ENCODE assay signal across 27 cellular contexts in genomic region chr1:151266821-151267220, GRCh38.
"Had no signal": no experiment of that assay in that cellular context is flagged by ENCODE, and none has a peak within 500 bp of the region (broad histone marks: within the 10 kb centered on the region; RNA-seq: fewer than 3 reads in every experiment).

No MANE protein-coding gene starts in this region.

- H3K4me3 Mint-ChIP-seq: activated T-cell treated with anti-CD3 and anti-CD28 coated beads, Interleukin-2, amount 50 U/mL, for 72 hours; natural killer cell treated with Interleukin-12 subunit alpha and Interleukin-12 subunit beta and Interleukin-15 and Interleukin-18, amount 100 ng/mL, for 72 hours; stimulated activated effector memory CD8-positive, alpha-beta T cell treated with anti-CD3 and anti-CD28 coated beads, Interleukin-12 subunit alpha, Interleukin-12 subunit beta, amount 100 ng/mL, for 72 hours; stimulated activated naive CD8-positive, alpha-beta T cell treated with anti-CD3 and anti-CD28 coated beads, Interleukin-15, amount 100 ng/mL, for 72 hours had no signal

- H3K27ac ChIP-seq: ascending aorta, brain microvascular endothelial cell, esophagus muscularis mucosa, gastroesophageal sphincter, heart left ventricle, pancreas, tibial artery had no signal

- H3K27me3 Mint-ChIP-seq: natural killer cell treated with Interleukin-12 subunit alpha and Interleukin-12 subunit beta and Interleukin-15 and Interleukin-18, amount 100 ng/mL, for 72 hours; stimulated activated naive CD8-positive, alpha-beta T cell treated with anti-CD3 and anti-CD28 coated beads, Interleukin-15, amount 100 ng/mL, for 72 hours had no signal

- ATAC-seq: activated T-cell treated with anti-CD3 and anti-CD28 coated beads, Interleukin-2, amount 50 U/mL, for 72 hours; gastroesophageal sphincter; heart left ventricle; left cardiac atrium; natural killer cell treated with Interleukin-12 subunit alpha and Interleukin-12 subunit beta and Interleukin-15 and Interleukin-18, amount 100 ng/mL, for 72 hours; pancreas; sciatic nerve; stimulated activated effector memory CD8-positive, alpha-beta T cell treated with anti-CD3 and anti-CD28 coated beads, Interleukin-12 subunit alpha, Interleukin-12 subunit beta, amount 100 ng/mL, for 72 hours; stimulated activated naive CD8-positive, alpha-beta T cell treated with anti-CD3 and anti-CD28 coated beads, Interleukin-15, amount 100 ng/mL, for 72 hours had no signal

- H3K4me1 Mint-ChIP-seq: stimulated activated effector memory CD8-positive, alpha-beta T cell treated with anti-CD3 and anti-CD28 coated beads, Interleukin-12 subunit alpha, Interleukin-12 subunit beta, amount 100 ng/mL, for 72 hours; stimulated activated naive CD8-positive, alpha-beta T cell treated with anti-CD3 and anti-CD28 coated beads, Interleukin-15, amount 100 ng/mL, for 72 hours had no signal

- H3K4me1 ChIP-seq: ascending aorta, gastroesophageal sphincter, pancreas, tibial artery had no signal

- H3K27ac Mint-ChIP-seq: activated T-cell treated with anti-CD3 and anti-CD28 coated beads, Interleukin-2, amount 50 U/mL, for 72 hours; stimulated activated effector memory CD8-positive, alpha-beta T cell treated with anti-CD3 and anti-CD28 coated beads, Interleukin-12 subunit alpha, Interleukin-12 subunit beta, amount 100 ng/mL, for 72 hours had no signal

- H3K9me3 ChIP-seq: adrenal gland, ascending aorta, esophagus muscularis mucosa, gastroesophageal sphincter, heart left ventricle, pancreas, tibial artery had no signal

- DNase-seq: activated CD4-positive, alpha-beta T cell treated with anti-CD3 and anti-CD28 coated beads for 48 hours; activated CD4-positive, CD25-positive, alpha-beta regulatory T cell; activated CD8-positive, alpha-beta memory T cell treated with anti-CD3 and anti-CD28 coated beads for 24 hours; activated CD8-positive, alpha-beta memory T cell treated with anti-CD3 and anti-CD28 coated beads, Interleukin-2, amount 50 U/mL, for 48 hours; activated gamma-delta T cell; activated naive CD4-positive, alpha-beta T cell treated with anti-CD3 and anti-CD28 coated beads, Interleukin-2, amount 50 U/mL, for 16 hours; activated T-cell treated with anti-CD3 and anti-CD28 coated beads, Interleukin-2, amount 50 U/mL, for 72 hours; adrenal gland; brain microvascular endothelial cell; caudate nucleus; dermis blood vessel endothelial cell; effector CD8-positive, alpha-beta T cell; heart left ventricle; left cardiac atrium; midbrain; pancreas; small intestine; stimulated activated CD4-positive, alpha-beta T cell treated with anti-CD3 and anti-CD28 coated beads, Interleukin-2, amount 100 ng/mL, for 24 hours; stimulated activated naive CD8-positive, alpha-beta T cell treated with anti-CD3 and anti-CD28 coated beads, Interleukin-15, amount 100 ng/mL, for 72 hours; T-helper 9 cell; tibial artery had no signal

- H3K27me3 ChIP-seq: adrenal gland, ascending aorta, brain microvascular endothelial cell, esophagus muscularis mucosa, gastroesophageal sphincter, heart left ventricle, pancreas, tibial artery had no signal

- H3K9me3 Mint-ChIP-seq: activated T-cell treated with anti-CD3 and anti-CD28 coated beads, Interleukin-2, amount 50 U/mL, for 72 hours; natural killer cell treated with Interleukin-12 subunit alpha and Interleukin-12 subunit beta and Interleukin-15 and Interleukin-18, amount 100 ng/mL, for 72 hours; stimulated activated effector memory CD8-positive, alpha-beta T cell treated with anti-CD3 and anti-CD28 coated beads, Interleukin-12 subunit alpha, Interleukin-12 subunit beta, amount 100 ng/mL, for 72 hours; stimulated activated naive CD8-positive, alpha-beta T cell treated with anti-CD3 and anti-CD28 coated beads, Interleukin-15, amount 100 ng/mL, for 72 hours had no signal

- H3K4me3 ChIP-seq: adrenal gland, ascending aorta, esophagus muscularis mucosa, gastroesophageal sphincter, heart left ventricle, pancreas, tibial artery had no signal
